In genomic region chr6:106381871-106382270, GRCh38 we compare ENCODE assay signal across 13 cellular contexts. TPM values are rescaled to one million over a fixed set of nuclear protein-coding genes. Genes with fewer than 3 reads are reported as not detected.
A peak's percentile ranks its signal among the peaks of the same experiment; 100 is the strongest.
DNase-seq lines count a peak whose midpoint lies in the region; ATAC-seq and TF ChIP-seq lines count a peak whose summit lies in the region.
"Had no signal": no experiment of that assay in that cellular context is flagged by ENCODE, and none has a peak within 500 bp of the region (broad histone marks: within the 10 kb centered on the region; RNA-seq: fewer than 3 reads in every experiment).

No MANE protein-coding gene starts in this region.

- H3K4me2 ChIP-seq in GM23338: no peak overlapping the region
- H3K4me2 ChIP-seq: BLaER1 had no signal

- H3K9me3 Mint-ChIP-seq in GM23338: no peaks in the 10 kb centered on the region; the same call in 2 of the 3 replicates

- no peak overlapping the region for H3K4me3 Mint-ChIP-seq in GM23338

- H3K36me3 ChIP-seq in GM23338 (ENCODE audit: insufficient read depth) (no peaks in the 10 kb centered on the region), RWPE2 (ENCODE audit: low read depth) (no peaks in the 10 kb centered on the region)
- H3K36me3 ChIP-seq: BLaER1, gastrocnemius medialis, right lobe of liver had no signal

- H3K27ac ChIP-seq in GM23338 (ENCODE audit: low read depth): no peak overlapping the region
- H3K27ac ChIP-seq in RWPE2 (ENCODE audit: poor library complexity, severe bottlenecking): peak overlapping the region; percentile 96
- peak overlapping the region; percentile 31 for H3K27ac ChIP-seq in foreskin keratinocyte
- H3K27ac ChIP-seq: BLaER1, coronary artery, gastrocnemius medialis, right lobe of liver had no signal

- no peaks in the 10 kb centered on the region for H3K4me1 Mint-ChIP-seq in GM23338

- ATAC-seq in GM23338 (no peak), RWPE2 (ENCODE audit: low read depth) (peak; percentile 69), foreskin keratinocyte (peak; percentile 55), HG03139 (IDR thresholded peaks at IDR 0.05; ENCODE audit: unreplicated experiment) (no peak), GM18861 (IDR thresholded peaks at IDR 0.05; ENCODE audit: unreplicated experiment) (no peak)
- ATAC-seq: gastrocnemius medialis, Panc1 had no signal

- no peaks in the 10 kb centered on the region for H3K79me2 ChIP-seq in GM23338 (replicated peaks; ENCODE audit: insufficient read depth)

- TF ChIP-seq CTCF in AG10803 (conservative IDR thresholded peaks at IDR 0.05; ENCODE audit: low read length) (no peak), GM23338 (conservative IDR thresholded peaks at IDR 0.05; ENCODE audit: low read depth in 2 of 2) (no peak), RWPE2 (IDR thresholded peaks at IDR 0.05; ENCODE audit: poor library complexity, severe bottlenecking) (peak; percentile 14), foreskin keratinocyte (conservative IDR thresholded peaks at IDR 0.05) (peak; percentile 21)

- H3K4me3 ChIP-seq in AG10803 (ENCODE audit: low read length) (no peak overlapping the region), GM23338 (no peak overlapping the region), RWPE2 (ENCODE audit: severe bottlenecking) (no peak overlapping the region)
- H3K4me3 ChIP-seq: BLaER1, coronary artery, gastrocnemius medialis, right lobe of liver had no signal

- peak; percentile 17 for DNase-seq in AG10803 (ENCODE audit: low read depth)
- peak; percentile 17 for DNase-seq in GM23338 (ENCODE audit: low spot score)
- no peak for DNase-seq in RWPE2 (ENCODE audit: low spot score)
- peak; percentile 53 to 79 for DNase-seq in foreskin keratinocyte
- DNase-seq in OCI-M2 (lab: John Stamatoyannopoulos, UW; ENCODE audit: unreplicated experiment): no peak
- no peak for DNase-seq in NAMALWA (ENCODE audit: low spot score)
- DNase-seq: gastrocnemius medialis, right lobe of liver had no signal

- H4K20me1 ChIP-seq in GM23338 (replicated peaks; ENCODE audit: insufficient read depth): no peaks in the 10 kb centered on the region
- H4K20me1 ChIP-seq: BLaER1 had no signal

- H3K4me1 ChIP-seq in GM23338 (ENCODE audit: insufficient read depth) (no peaks in the 10 kb centered on the region), RWPE2 (ENCODE audit: insufficient read depth, poor library complexity, severe bottlenecking) (peaks cover 63% of the 10 kb centered on the region), foreskin keratinocyte (peaks cover 45% of the 10 kb centered on the region)
- H3K4me1 ChIP-seq: BLaER1, gastrocnemius medialis, right lobe of liver had no signal

- H3K9me3 ChIP-seq in RWPE2 (ENCODE audit: severe bottlenecking): no peaks in the 10 kb centered on the region
- H3K9me3 ChIP-seq: gastrocnemius medialis, right lobe of liver had no signal

- no peak overlapping the region for H2AFZ ChIP-seq in GM23338

- H3K27me3 Mint-ChIP-seq in GM23338 (ENCODE audit: insufficient read depth, low read depth, poor library complexity): no peaks in the 10 kb centered on the region

- no peaks in the 10 kb centered on the region for H3K27me3 ChIP-seq in GM23338 (ENCODE audit: insufficient read depth)
- H3K27me3 ChIP-seq in RWPE2 (ENCODE audit: insufficient read depth, poor library complexity, severe bottlenecking): no peaks in the 10 kb centered on the region
- no peaks in the 10 kb centered on the region for H3K27me3 ChIP-seq in foreskin keratinocyte
- H3K27me3 ChIP-seq: BLaER1, gastrocnemius medialis, right lobe of liver had no signal

- no peak overlapping the region for H3K27ac Mint-ChIP-seq in GM23338

- 0 out of 3 replicates have a peak, but pooled peaks cover 3% of the 10 kb centered on the region for H3K36me3 Mint-ChIP-seq in GM23338 (ENCODE audit: low read depth)

- H3K9me2 ChIP-seq in GM23338 (ENCODE audit: insufficient read depth): no peaks in the 10 kb centered on the region

- H3F3A ChIP-seq in GM23338 (replicated peaks; ENCODE audit: low read depth): no peaks in the 10 kb centered on the region

TF ChIP-seq in GM23338, 12 proteins besides CTCF, POLR2A, EP300 and RAD21 (continues in another document):
- TF ChIP-seq ETS1 (IDR thresholded peaks at IDR 0.05) (no peak), REST (IDR thresholded peaks at IDR 0.05; ENCODE audit: unreplicated experiment) (no peak), JUNB (IDR thresholded peaks at IDR 0.05; ENCODE audit: unreplicated experiment) (no peak), NANOG (IDR thresholded peaks at IDR 0.05; ENCODE audit: borderline replicate concordance) (no peak), ZNF331 (CRISPR knock-in tag; IDR thresholded peaks at IDR 0.05; ENCODE audit: low read depth) (no peak)

RNA-seq across cellular contexts. Expression of gene CRYBG1, which starts 21.4 kb away (rescaled TPM):
- total RNA-seq in GM23338 (2014; rRNA removed; shearing (Covaris generic)): 17.2 and 19.3 TPM in 2 replicates
- 3.4 and 3.7 TPM in 2 replicates for polyA plus RNA-seq in GM23338 (2016; fragmentation: Nextera tagmentation; extraction: Ambion mirVana)
- 109 and 116 TPM in 2 replicates for total RNA-seq in foreskin keratinocyte
- polyA plus RNA-seq in foreskin keratinocyte: 19.2 and 21.0 TPM in 2 replicates

RNA-seq across cellular contexts. Expression of gene ATG5, which starts 56.3 kb away (rescaled TPM):
- total RNA-seq in GM23338 (2014; rRNA removed; shearing (Covaris generic)): 48.2 and 51.1 TPM in 2 replicates
- polyA plus RNA-seq in GM23338 (2016; fragmentation: Nextera tagmentation; extraction: Ambion mirVana) (25.8 and 31.6 TPM in 2 replicates), foreskin keratinocyte (28.6 and 32.8 TPM in 2 replicates)
- 37.1 and 41.1 TPM in 2 replicates for total RNA-seq in foreskin keratinocyte

Comparison
In these comparisons a context has a peak if more than half of its experiments do, and no peak if none do; other contexts are left out.
1. DNase-seq: peak in AG10803 (single experiment), GM23338 (single experiment) and foreskin keratinocyte (2 of 2); none in RWPE2 (single experiment), OCI-M2 (single experiment) and NAMALWA (single experiment).
2. CTCF ChIP-seq: peak in RWPE2 (single experiment) and foreskin keratinocyte (single experiment); none in AG10803 (single experiment) and GM23338 (0 of 2).
3. ATAC-seq: peak in RWPE2 (single experiment) and foreskin keratinocyte (single experiment); none in GM23338 (single experiment), HG03139 (single experiment) and GM18861 (single experiment).